11 cellular contexts compared by ENCODE assay signal in the genomic region with DNA sequence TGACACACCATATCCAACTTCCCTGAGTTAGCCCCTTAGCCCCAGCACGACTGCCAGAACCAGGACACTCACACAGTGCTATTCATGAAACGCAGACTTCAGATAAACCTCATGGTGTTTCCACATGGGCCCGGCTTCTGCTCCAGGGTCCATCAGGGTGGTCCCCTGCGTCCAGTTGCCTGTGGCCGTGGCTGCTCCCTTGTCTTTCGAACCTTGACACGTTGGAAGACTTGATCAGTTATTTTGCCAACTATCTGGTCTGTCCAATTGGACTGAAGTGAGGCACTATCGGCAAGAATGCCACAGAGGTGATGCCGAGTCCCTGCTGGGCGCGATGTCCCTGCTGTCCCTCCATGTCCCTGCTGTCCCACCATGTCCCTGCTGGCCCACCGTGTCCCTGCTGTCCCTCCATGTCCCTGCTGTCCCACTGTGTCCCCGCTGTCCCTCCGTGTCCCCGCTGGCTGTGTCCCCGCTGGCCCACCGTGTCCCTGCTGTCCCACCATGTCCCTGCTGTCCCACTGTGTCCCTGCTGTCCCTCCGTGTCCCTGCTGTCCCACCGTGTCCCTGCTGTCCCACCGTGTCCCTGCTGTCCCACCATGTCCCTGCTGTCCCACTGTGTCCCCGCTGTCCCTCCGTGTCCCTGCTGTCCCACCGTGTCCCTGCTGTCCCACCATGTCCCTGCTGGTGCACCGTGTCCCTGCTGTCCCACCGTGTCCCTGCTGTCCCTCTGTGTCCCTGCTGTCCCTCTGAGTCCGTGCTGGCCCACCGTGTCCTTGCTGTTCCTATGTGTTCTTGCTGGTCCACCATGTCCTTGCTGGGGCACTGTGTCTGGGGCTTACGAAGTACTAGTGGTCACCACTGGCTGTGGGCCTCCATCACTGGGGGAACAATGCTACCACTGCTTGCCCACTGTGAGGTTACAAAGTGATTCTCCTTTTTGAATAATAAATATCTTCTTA.
"Had no signal": no experiment of that assay in that cellular context is flagged by ENCODE, and none has a peak within 500 bp of the region (broad histone marks: within the 10 kb centered on the region; RNA-seq: fewer than 3 reads in every experiment).

No MANE protein-coding gene starts in this region.

- H3K9ac ChIP-seq: SK-N-SH had no signal

- ATAC-seq: natural killer cell treated with Interleukin-12 subunit alpha and Interleukin-12 subunit beta and Interleukin-15 and Interleukin-18, amount 100 ng/mL, for 72 hours had no signal

- H3K4me1 ChIP-seq: ascending aorta, thyroid gland had no signal

- H3K4me3 Mint-ChIP-seq: activated CD4-positive, alpha-beta T cell treated with anti-CD3 and anti-CD28 coated beads, Interleukin-2, amount 10 ng/mL, durations not matched to agents 24 days and 14 days; activated naive CD8-positive, alpha-beta T cell; natural killer cell treated with Interleukin-12 subunit alpha and Interleukin-12 subunit beta and Interleukin-15 and Interleukin-18, amount 100 ng/mL, for 72 hours had no signal

- H3K27me3 Mint-ChIP-seq: activated CD4-positive, alpha-beta T cell treated with anti-CD3 and anti-CD28 coated beads, Interleukin-2, amount 10 ng/mL, durations not matched to agents 24 days and 14 days; activated naive CD8-positive, alpha-beta T cell; natural killer cell treated with Interleukin-12 subunit alpha and Interleukin-12 subunit beta and Interleukin-15 and Interleukin-18, amount 100 ng/mL, for 72 hours had no signal

- H3K4me1 Mint-ChIP-seq: activated CD4-positive, alpha-beta T cell treated with anti-CD3 and anti-CD28 coated beads, Interleukin-2, amount 10 ng/mL, durations not matched to agents 24 days and 14 days had no signal

- H3K4me3 ChIP-seq: ascending aorta, thyroid gland had no signal

- DNase-seq: activated CD4-positive, alpha-beta T cell treated with anti-CD3 and anti-CD28 coated beads, Interleukin-2, amount 10 ng/mL, durations not matched to agents 24 days and 14 days; activated CD8-positive, alpha-beta memory T cell treated with anti-CD3 and anti-CD28 coated beads for 24 hours; effector CD8-positive, alpha-beta T cell; foreskin melanocyte; SK-N-SH; stimulated activated CD4-positive, alpha-beta T cell treated with anti-CD3 and anti-CD28 coated beads, Interleukin-4, amount 100 ng/mL, for 4 hours; thyroid gland had no signal

- H3K9me3 ChIP-seq: ascending aorta, SK-N-SH, thyroid gland had no signal

- H3K4me2 ChIP-seq: SK-N-SH had no signal

- H3K27ac Mint-ChIP-seq: activated CD4-positive, alpha-beta T cell treated with anti-CD3 and anti-CD28 coated beads, Interleukin-2, amount 10 ng/mL, durations not matched to agents 24 days and 14 days; activated naive CD8-positive, alpha-beta T cell; activated T-helper 2 cell treated with anti-CD3 and anti-CD28 coated beads, Interferon-gamma antibody, Interleukin-2, Interleukin-4, amounts not matched to agents 10 μg/mL and 5 μg/mL and 100 μg/mL, durations not matched to agents 14 hours and 24 hours and 36 hours; natural killer cell treated with Interleukin-12 subunit alpha and Interleukin-12 subunit beta and Interleukin-15 and Interleukin-18, amount 100 ng/mL, for 72 hours had no signal

- H3K27ac ChIP-seq: ascending aorta, thyroid gland had no signal

- H3K36me3 ChIP-seq: ascending aorta, thyroid gland had no signal

- H3K27me3 ChIP-seq: ascending aorta, thyroid gland had no signal

- H3K36me3 Mint-ChIP-seq: natural killer cell treated with Interleukin-12 subunit alpha and Interleukin-12 subunit beta and Interleukin-15 and Interleukin-18, amount 100 ng/mL, for 72 hours had no signal

- H3K9me3 Mint-ChIP-seq: activated CD4-positive, alpha-beta T cell treated with anti-CD3 and anti-CD28 coated beads, Interleukin-2, amount 10 ng/mL, durations not matched to agents 24 days and 14 days; activated T-helper 2 cell treated with anti-CD3 and anti-CD28 coated beads, Interferon-gamma antibody, Interleukin-2, Interleukin-4, amounts not matched to agents 10 μg/mL and 5 μg/mL and 100 μg/mL, durations not matched to agents 14 hours and 24 hours and 36 hours had no signal
